In the genomic region with DNA sequence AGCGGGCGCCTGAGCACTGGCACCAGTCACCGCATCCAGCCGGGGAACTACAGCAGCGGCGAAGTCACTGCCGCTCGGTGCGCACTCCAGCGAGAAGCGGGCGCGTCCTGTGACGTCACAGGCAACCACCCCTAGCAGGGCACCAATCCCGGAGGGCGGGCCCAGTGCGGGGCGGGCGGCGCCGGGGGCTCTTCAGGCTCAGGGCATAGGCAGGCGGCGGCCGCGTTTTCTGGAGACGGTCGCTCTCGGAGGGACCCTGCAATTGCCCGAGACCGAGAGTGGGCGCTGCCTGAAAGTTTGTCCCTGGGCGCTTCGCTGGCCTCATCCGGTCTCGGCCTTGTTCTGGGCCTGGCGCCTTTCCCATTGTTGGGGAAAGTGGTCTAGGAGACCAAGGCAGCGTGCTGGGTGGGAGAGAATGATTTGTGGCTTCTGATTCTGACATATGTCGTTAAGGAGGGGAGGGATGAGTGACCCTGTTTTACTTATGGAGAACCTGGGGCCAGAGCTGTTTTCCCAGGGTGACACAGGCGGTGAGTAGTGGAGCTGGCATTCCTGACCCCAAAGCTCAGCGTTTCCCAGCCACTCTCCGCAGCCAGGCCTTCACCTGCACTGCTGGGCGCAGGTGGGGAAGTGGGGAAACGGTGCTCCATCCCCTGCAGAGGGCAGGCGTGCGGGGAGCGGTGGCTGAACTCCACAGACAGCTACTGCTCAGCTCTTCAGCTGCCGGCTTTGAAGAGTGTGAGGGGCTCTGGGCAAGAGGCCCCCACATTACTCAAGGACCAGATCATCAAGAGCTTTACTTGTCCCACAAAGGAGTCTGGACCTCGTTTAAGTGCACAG, we compare ENCODE assay signal across 8 cellular contexts. TPM values are rescaled to one million over a fixed set of nuclear protein-coding genes. Genes with fewer than 3 reads are reported as not detected.
DNase-seq lines count a peak whose midpoint lies in the region; ATAC-seq and TF ChIP-seq lines count a peak whose summit lies in the region.
"Not testable (repeated sequence)": the region's sequence is repeated elsewhere in the genome, so short reads cannot be mapped to it uniquely, and the experiment has no call there.

A gene with protein sequence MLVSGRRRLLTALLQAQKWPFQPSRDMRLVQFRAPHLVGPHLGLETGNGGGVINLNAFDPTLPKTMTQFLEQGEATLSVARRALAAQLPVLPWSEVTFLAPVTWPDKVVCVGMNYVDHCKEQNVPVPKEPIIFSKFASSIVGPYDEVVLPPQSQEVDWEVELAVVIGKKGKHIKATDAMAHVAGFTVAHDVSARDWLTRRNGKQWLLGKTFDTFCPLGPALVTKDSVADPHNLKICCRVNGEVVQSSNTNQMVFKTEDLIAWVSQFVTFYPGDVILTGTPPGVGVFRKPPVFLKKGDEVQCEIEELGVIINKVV (minus strand): TSS at position 111 of the 840 bp plus-strand sequence. CDS start 3,176 bp downstream, outside the sequence.

- ATAC-seq in GM21737 (IDR thresholded peaks at IDR 0.05; ENCODE audit: unreplicated experiment), result peak; percentile 83

- DNase-seq in DMS153 (lab: John Stamatoyannopoulos, UW), result peak; percentile 70
- DNase-seq in RPMI8226, result peak; percentile 84
- peak; percentile 80 to 87 for DNase-seq in activated T-cell treated with anti-CD3 and anti-CD28 coated beads, Interleukin-2, amount 50 U/mL, for 48 hours
- DNase-seq in esophagus muscularis mucosa (ENCODE audit: extremely low spot score), result not testable (repeated sequence)
- peak; percentile 55 for DNase-seq in myocyte (ENCODE audit: low read depth)
- peak; percentile 62 to 72 for DNase-seq in stimulated activated CD8-positive, alpha-beta memory T cell treated with anti-CD3 and anti-CD28 coated beads, Interleukin-4, amount 100 ng/mL, for 1 hour (ENCODE audit: low read depth in 2 of 2, low spot score in 1 of 2)

- intact Hi-C loops in esophagus muscularis mucosa (cut with DNase I), result not testable (repeated sequence)

- H3K27ac ChIP-seq in esophagus muscularis mucosa (replicated peaks in 1 of 4), result peak within 1 kb of the TSS; percentile 75 to 82 (median 78)

- not testable (repeated sequence) for H3K36me3 Mint-ChIP-seq in IgD-negative memory B cell

- not testable (repeated sequence) for H3K27me3 ChIP-seq in esophagus muscularis mucosa

- H3K4me3 ChIP-seq in esophagus muscularis mucosa, result peak within 1 kb of the TSS; percentile 50 to 60 (median 53)

- H3K36me3 ChIP-seq in esophagus muscularis mucosa, result not testable (repeated sequence)

- H3K27me3 Mint-ChIP-seq in IgD-negative memory B cell, result not testable (repeated sequence)

- not testable (repeated sequence) for H3K9me3 ChIP-seq in esophagus muscularis mucosa

- TF ChIP-seq EP300 in esophagus muscularis mucosa (IDR thresholded peaks at IDR 0.05), result not testable (repeated sequence)

- H3K27ac Mint-ChIP-seq in IgD-negative memory B cell, result peak within 1 kb of the TSS; percentile 45 to 77 (median 63)

- H3K4me1 Mint-ChIP-seq in IgD-negative memory B cell, result not testable (repeated sequence)

- TF ChIP-seq CTCF in esophagus muscularis mucosa (IDR thresholded peaks at IDR 0.05), result not testable (repeated sequence)

- TF ChIP-seq POLR2A in esophagus muscularis mucosa (IDR thresholded peaks at IDR 0.05; ENCODE audit: low read depth), result not testable (repeated sequence)

- H3K4me3 Mint-ChIP-seq in IgD-negative memory B cell, result peak within 1 kb of the TSS; percentile 78 to 90 (median 84)

- WGBS in esophagus muscularis mucosa, result 10% methylated on average over 9 of the region's 48 CpGs

- H3K4me1 ChIP-seq in esophagus muscularis mucosa, result peaks cover 7 to 20% (median 13%) of the 10 kb centered on the region in 4 donors

- not testable (repeated sequence) for H3K9me3 Mint-ChIP-seq in IgD-negative memory B cell

RNA-seq across cellular contexts. Expression of the gene that starts here (rescaled TPM):
- 13.6 TPM for polyA plus RNA-seq in IgD-negative memory B cell
- total RNA-seq in esophagus muscularis mucosa, result 10 to 100 TPM; 14.6 to 24.2 (median 20.0) TPM
- total RNA-seq in myocyte, result 0.47 and 1.3 TPM in 2 replicates
- 1.7 TPM for polyA plus RNA-seq in myocyte (2012)
